1 cellular context compared by ENCODE assay signal in the genomic region with DNA sequence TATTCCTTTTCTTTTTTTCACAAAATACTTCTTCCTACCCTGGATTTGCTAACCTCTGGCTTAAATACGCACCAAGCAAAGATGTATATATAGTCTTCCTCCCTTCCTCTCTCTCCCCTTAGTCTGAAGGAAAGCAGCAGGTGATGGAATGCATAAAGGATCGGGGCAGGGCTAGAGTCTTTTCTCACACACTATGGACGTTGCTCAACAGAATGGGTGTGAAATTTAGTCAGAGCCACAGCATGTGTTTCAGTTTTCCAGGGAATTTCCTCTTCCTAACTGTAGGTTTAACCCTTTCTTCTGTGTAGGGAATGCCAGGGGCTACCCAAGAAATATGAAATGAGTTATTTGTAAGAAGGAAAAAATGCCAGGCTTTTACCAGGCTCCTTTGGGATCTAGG.
TF ChIP-seq lines count a peak whose summit lies in the region.

No MANE protein-coding gene starts in this region.

TF ChIP-seq in IMR-90, 13 proteins besides CTCF, POLR2A, EP300 and RAD21:
- TF ChIP-seq MAZ (IDR thresholded peaks at IDR 0.05; ENCODE audit: borderline replicate concordance, low read depth, low read length) (no peak), CEBPB (IDR thresholded peaks at IDR 0.05; ENCODE audit: low read depth, low read length) (peak; percentile 40; the same call in 1 of the 2 replicates)
TF ChIP-seq in IMR-90: peak in this region for 1.
